Comparison of ENCODE assay signal across 16 cellular contexts in the genomic region with DNA sequence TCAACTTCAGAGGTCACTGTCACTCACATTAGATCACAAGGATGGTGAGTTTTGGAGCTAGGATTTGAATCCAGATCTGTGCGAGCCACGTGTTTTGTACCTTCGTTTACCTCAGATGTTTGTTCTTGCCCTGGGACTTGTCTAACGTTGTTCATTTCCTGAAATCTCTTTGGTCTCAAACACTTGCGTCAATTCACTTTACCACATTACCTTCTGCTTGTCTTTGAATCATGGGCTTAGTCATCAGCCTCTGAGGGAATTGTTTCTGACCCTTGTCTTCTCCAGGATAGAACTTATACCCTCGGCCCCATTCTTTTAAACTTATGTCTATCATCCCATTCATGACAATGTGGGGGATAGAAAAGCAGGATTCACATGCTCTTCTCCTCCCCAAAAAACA.
DNase-seq lines count a peak whose midpoint lies in the region; ATAC-seq and TF ChIP-seq lines count a peak whose summit lies in the region.
"Had no signal": no experiment of that assay in that cellular context is flagged by ENCODE, and none has a peak within 500 bp of the region (broad histone marks: within the 10 kb centered on the region; RNA-seq: fewer than 3 reads in every experiment).

No MANE protein-coding gene starts in this region.

- no peak overlapping the region for H3K4me3 ChIP-seq in MM.1S (ENCODE audit: low read length)
- no peak overlapping the region for H3K4me3 ChIP-seq in RWPE2 (ENCODE audit: severe bottlenecking)
- H3K4me3 ChIP-seq in esophagus muscularis mucosa = no peak overlapping the region
- H3K4me3 ChIP-seq: A549, HAP-1 had no signal

- TF ChIP-seq CTCF in MM.1S (IDR thresholded peaks at IDR 0.05; ENCODE audit: low read length) = no peak
- no peak for TF ChIP-seq CTCF in RWPE2 (IDR thresholded peaks at IDR 0.05; ENCODE audit: poor library complexity, severe bottlenecking)
- no peak for TF ChIP-seq CTCF in esophagus muscularis mucosa (IDR thresholded peaks at IDR 0.05)

- H3K36me3 ChIP-seq in MM.1S (replicated peaks; ENCODE audit: insufficient read depth, low read length) (no peaks in the 10 kb centered on the region), RWPE2 (ENCODE audit: low read depth) (no peaks in the 10 kb centered on the region), esophagus muscularis mucosa (no peaks in the 10 kb centered on the region)
- H3K36me3 ChIP-seq: BE2C, HAP-1 had no signal

- intact Hi-C loops in esophagus muscularis mucosa (cut with DNase I) = no loop called here

- H3K27me3 Mint-ChIP-seq in activated T-cell treated with anti-CD3 and anti-CD28 coated beads, Interleukin-2, amount 50 U/mL, for 4 hours (ENCODE audit: low read depth) = no peaks in the 10 kb centered on the region
- H3K27me3 Mint-ChIP-seq: CD4-positive, alpha-beta memory T cell had no signal

- DNase-seq in HT1080 (ENCODE audit: low read depth) (peak; percentile 90), MM.1S (no peak), RWPE2 (ENCODE audit: low spot score) (no peak), esophagus muscularis mucosa (ENCODE audit: extremely low spot score) (peak; percentile 8), DMS153 treated with DMSO at 0.1 percent for 48 hours (lab: John Stamatoyannopoulos, UW; ENCODE audit: unreplicated experiment) (no peak)
- no peak for DNase-seq in activated T-cell treated with anti-CD3 and anti-CD28 coated beads, Interleukin-2, amount 50 U/mL, for 48 hours
- no peak for DNase-seq in activated T-cell treated with anti-CD3 and anti-CD28 coated beads, Interleukin-2, amount 50 U/mL, for 4 hours
- DNase-seq: BE2C; CD4-positive, alpha-beta memory T cell; DMS153; DND-41; GF-D8 had no signal

- no peak for TF ChIP-seq POLR2A in esophagus muscularis mucosa (IDR thresholded peaks at IDR 0.05; ENCODE audit: low read depth)

- H3K4me1 ChIP-seq in MM.1S (ENCODE audit: low read length) = 0 out of 2 replicates have a peak, but pooled peaks cover 3% of the 10 kb centered on the region
- no peaks in the 10 kb centered on the region for H3K4me1 ChIP-seq in RWPE2 (ENCODE audit: insufficient read depth, poor library complexity, severe bottlenecking)
- H3K4me1 ChIP-seq in esophagus muscularis mucosa = no peaks in the 10 kb centered on the region
- H3K4me1 ChIP-seq: A549, BE2C, HAP-1 had no signal

- no peaks in the 10 kb centered on the region for H4K20me1 ChIP-seq in MM.1S (ENCODE audit: insufficient read depth, low read length)

- 84% methylated on average over 6 of the region's 6 CpGs for WGBS in esophagus muscularis mucosa

- H3K27ac ChIP-seq in MM.1S (ENCODE audit: low read length) (peak overlapping the region; percentile 58; the same call in 1 of the 2 replicates), RWPE2 (ENCODE audit: poor library complexity, severe bottlenecking) (no peak overlapping the region), esophagus muscularis mucosa (replicated peaks in 1 of 4) (no peak overlapping the region)
- H3K27ac ChIP-seq: A549, C4-2B had no signal

- H3K4me2 ChIP-seq in MM.1S (ENCODE audit: low read depth, low read length) = peak overlapping the region; percentile 16
- H3K4me2 ChIP-seq: A549 had no signal

- H3F3A ChIP-seq in MM.1S (ENCODE audit: insufficient read depth, low read length) = no peaks in the 10 kb centered on the region

- H3K9me3 ChIP-seq in MM.1S (replicated peaks; ENCODE audit: insufficient read depth, low read length) = no peaks in the 10 kb centered on the region
- no peaks in the 10 kb centered on the region for H3K9me3 ChIP-seq in RWPE2 (ENCODE audit: severe bottlenecking)
- H3K9me3 ChIP-seq in esophagus muscularis mucosa = no peaks in the 10 kb centered on the region
- H3K9me3 ChIP-seq: A549, BE2C, HAP-1 had no signal

- H3K36me3 Mint-ChIP-seq in activated T-cell treated with anti-CD3 and anti-CD28 coated beads, Interleukin-2, amount 50 U/mL, for 4 hours (ENCODE audit: insufficient read depth) = no peaks in the 10 kb centered on the region
- H3K36me3 Mint-ChIP-seq: CD4-positive, alpha-beta memory T cell had no signal

- peaks cover 3% of the 10 kb centered on the region for H3K9me3 Mint-ChIP-seq in activated T-cell treated with anti-CD3 and anti-CD28 coated beads, Interleukin-2, amount 50 U/mL, for 4 hours

- H3K9me2 ChIP-seq in MM.1S (replicated peaks; ENCODE audit: insufficient read depth, low read length) = no peaks in the 10 kb centered on the region

- no peaks in the 10 kb centered on the region for H3K27me3 ChIP-seq in MM.1S (replicated peaks; ENCODE audit: insufficient read depth, low read length)
- no peaks in the 10 kb centered on the region for H3K27me3 ChIP-seq in RWPE2 (ENCODE audit: insufficient read depth, poor library complexity, severe bottlenecking)
- H3K27me3 ChIP-seq in esophagus muscularis mucosa = no peaks in the 10 kb centered on the region
- H3K27me3 ChIP-seq: BE2C had no signal

- no peak for TF ChIP-seq EP300 in esophagus muscularis mucosa (IDR thresholded peaks at IDR 0.05)

- no peak overlapping the region for H3K4me3 Mint-ChIP-seq in activated T-cell treated with anti-CD3 and anti-CD28 coated beads, Interleukin-2, amount 50 U/mL, for 4 hours
- H3K4me3 Mint-ChIP-seq: CD4-positive, alpha-beta memory T cell had no signal

- no peaks in the 10 kb centered on the region for H3K79me2 ChIP-seq in MM.1S (ENCODE audit: low read length)

- ATAC-seq in RWPE2 (ENCODE audit: low read depth) = peak; percentile 36; the same call in 1 of the 3 replicates
- ATAC-seq in activated T-cell treated with anti-CD3 and anti-CD28 coated beads, Interleukin-2, amount 50 U/mL, for 4 hours = no peak
- ATAC-seq: HepG2 had no signal

- H3K4me1 Mint-ChIP-seq in activated T-cell treated with anti-CD3 and anti-CD28 coated beads, Interleukin-2, amount 50 U/mL, for 4 hours (ENCODE audit: low read depth) = no peaks in the 10 kb centered on the region
- H3K4me1 Mint-ChIP-seq: CD4-positive, alpha-beta memory T cell had no signal

- H2AFZ ChIP-seq in MM.1S (ENCODE audit: low read length) = no peak overlapping the region

- no peak overlapping the region for H3K9ac ChIP-seq in MM.1S (ENCODE audit: low read length)

Comparison
In these comparisons a context has a peak if more than half of its experiments do, and no peak if none do; other contexts are left out.
1. DNase-seq: peak in HT1080 (single experiment) and esophagus muscularis mucosa (single experiment); none in MM.1S (single experiment), RWPE2 (single experiment), activated T-cell treated with anti-CD3 and anti-CD28 coated beads, Interleukin-2, amount 50 U/mL, for 48 hours (0 of 2), activated T-cell treated with anti-CD3 and anti-CD28 coated beads, Interleukin-2, amount 50 U/mL, for 4 hours (single experiment) and DMS153 treated with DMSO at 0.1 percent for 48 hours (single experiment).